In the genomic region with DNA sequence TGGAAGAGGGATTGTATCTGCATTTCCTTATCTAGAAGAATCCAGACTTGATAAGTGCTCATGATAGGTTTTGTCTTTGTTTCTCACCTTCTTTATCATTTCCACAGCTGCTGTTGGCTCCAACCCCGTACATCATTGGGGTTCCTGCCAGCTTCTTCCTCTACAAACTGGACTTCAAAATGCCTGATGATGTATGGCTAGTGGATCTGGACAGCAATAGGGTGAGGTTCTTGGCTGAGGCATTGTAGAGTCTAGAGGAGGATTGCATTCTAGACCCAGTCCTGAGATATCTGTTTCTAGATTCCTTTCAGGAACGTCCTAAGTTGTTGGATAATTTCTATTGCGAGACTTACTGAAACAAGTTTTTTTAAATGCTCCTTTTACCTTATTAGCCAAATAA, we compare ENCODE assay signal across 27 cellular contexts. TPM values are rescaled to one million over a fixed set of nuclear protein-coding genes. Genes with fewer than 3 reads are reported as not detected.
DNase-seq lines count a peak whose midpoint lies in the region; ATAC-seq, FAIRE-seq and TF ChIP-seq lines count a peak whose summit lies in the region.
"Had no signal": no experiment of that assay in that cellular context is flagged by ENCODE, and none has a peak within 500 bp of the region (broad histone marks: within the 10 kb centered on the region; RNA-seq: fewer than 3 reads in every experiment).

No MANE protein-coding gene starts in this region.

- peaks cover 4% of the 10 kb centered on the region; the same call in 1 of the 2 replicates for H4K20me1 ChIP-seq in K562 (replicated peaks; ENCODE audit: control insufficient read depth, insufficient read depth, low read length)

- TF ChIP-seq RAD21 in K562 (CRISPR knock-in tag; conservative IDR thresholded peaks at IDR 0.05 in 1 of 2, IDR thresholded peaks at IDR 0.05 in 1 of 2), result no peak

- TF ChIP-seq POLR2A in K562 (conservative IDR thresholded peaks at IDR 0.05), result no peak

- 57% methylated on average over 3 of the region's 3 CpGs for WGBS in K562 (ENCODE audit: insufficient coverage, low coverage, missing lambda C conversion rate)

- intact Hi-C loops in CD8-positive, alpha-beta T cell (cut with DNase I, micrococcal nuclease), result loop anchor here in 1 of 2 experiments (10.0 kb wide), 1 partner anchor 297 kb away; a partner anchor contains a TSS
- intact Hi-C loops in K562 (cut with micrococcal nuclease), result no loop called here

- H2AFZ ChIP-seq in ACC112 (ENCODE audit: low read length, unreplicated experiment) (no peak overlapping the region), K562 (ENCODE audit: low read depth, low read length) (no peak overlapping the region)

- no TSS peak for BruUV-seq in K562 (replicated peaks; lab: Mats Ljungman, UMichigan)

- H3K9me1 ChIP-seq in K562 (ENCODE audit: control insufficient read depth, insufficient read depth, low read length), result peaks cover 4% of the 10 kb centered on the region

- H3K27ac Mint-ChIP-seq in CD8-positive, alpha-beta T cell, result peak overlapping the region; percentile 35
- H3K27ac Mint-ChIP-seq: B cell had no signal

- no peak overlapping the region for H3K4me2 ChIP-seq in K562 (ENCODE audit: insufficient read depth, low read length)
- H3K4me2 ChIP-seq: KMS-11 had no signal

- H3K79me2 ChIP-seq in ACC112 (ENCODE audit: control insufficient read depth, insufficient read depth, low read length, unreplicated experiment), result peaks cover 11% of the 10 kb centered on the region
- peaks cover 27% of the 10 kb centered on the region for H3K79me2 ChIP-seq in K562 (ENCODE audit: control insufficient read depth, insufficient read depth, low read length)

- H3K4me1 ChIP-seq in ACC112 (ENCODE audit: control insufficient read depth, insufficient read depth, low read length, unreplicated experiment) (peaks cover 12% of the 10 kb centered on the region), K562 (replicated peaks in 1 of 2; ENCODE audit: control insufficient read depth in 2 of 2, insufficient read depth in 2 of 2, low read length in 2 of 2) (peaks cover 11 to 22% of the 10 kb centered on the region in 2 experiments)
- peaks cover under 1% of the 10 kb centered on the region for H3K4me1 ChIP-seq in CD8-positive, alpha-beta T cell (ENCODE audit: insufficient read depth, low read length)
- H3K4me1 ChIP-seq: Peyer's patch had no signal

- POLR2A ChIA-PET in CD8-positive, alpha-beta T cell (lab: Charles Lee), result no interaction called here
- POLR2A ChIA-PET in K562 (lab: Yijun Ruan, JAX), result interaction anchor here (0.9 kb wide), 2 partner anchors 13 to 59 kb away, joined by 3 read pairs; no protein-coding TSS in a partner anchor

- H3K4me3 Mint-ChIP-seq in CD8-positive, alpha-beta T cell, result no peak overlapping the region
- H3K4me3 Mint-ChIP-seq: B cell had no signal

- H3K4me1 Mint-ChIP-seq in CD8-positive, alpha-beta T cell (ENCODE audit: low read depth), result peaks cover 10% of the 10 kb centered on the region

- no peak for FAIRE-seq in K562 (lab: Jason Lieb, UNC)
- FAIRE-seq: GM12891 had no signal

- ATAC-seq in CD8-positive, alpha-beta T cell, result no peak
- ATAC-seq in K562, result 0 out of 3 replicates have a peak, but pooled peaks have one; percentile 12
- ATAC-seq: HCT116 had no signal

- H3K4me3 ChIP-seq in ACC112 (ENCODE audit: low read depth, low read length), result no peak overlapping the region
- H3K4me3 ChIP-seq in CD8-positive, alpha-beta T cell (ENCODE audit: low read depth, low read length), result no peak overlapping the region
- no peak overlapping the region for H3K4me3 ChIP-seq in K562
- no peak overlapping the region for H3K4me3 ChIP-seq in fibroblast of villous mesenchyme (ENCODE audit: low read depth, low read length)
- H3K4me3 ChIP-seq: Peyer's patch, SK-N-MC had no signal

- H3K27ac ChIP-seq in ACC112 (ENCODE audit: low read depth, low read length), result 0 out of 2 replicates have a peak overlapping the region, but pooled peaks have one; percentile 0
- no peak overlapping the region for H3K27ac ChIP-seq in CD8-positive, alpha-beta T cell (ENCODE audit: low read depth, low read length)
- peak overlapping the region; percentile 15; the same call in 2 of the 3 replicates for H3K27ac ChIP-seq in K562 (ENCODE audit: extremely low read depth, low read depth, low read length)
- H3K27ac ChIP-seq: C4-2B, KMS-11, Peyer's patch, SK-N-MC had no signal

- H3K9ac ChIP-seq in K562 (ENCODE audit: insufficient read depth in 1 of 2, low read depth in 2 of 2, low read length in 2 of 2), result no peak overlapping the region
- H3K9ac ChIP-seq: KMS-11 had no signal

- H3K27me3 Mint-ChIP-seq in CD8-positive, alpha-beta T cell (ENCODE audit: low read depth), result no peaks in the 10 kb centered on the region
- H3K27me3 Mint-ChIP-seq: B cell; CD8-positive, alpha-beta memory T cell had no signal

- TF ChIP-seq CTCF in CD8-positive, alpha-beta T cell (IDR thresholded peaks at IDR 0.05), result no peak
- no peak for TF ChIP-seq CTCF in K562 (IDR thresholded peaks at IDR 0.05 in 2 of 3, conservative IDR thresholded peaks at IDR 0.05 in 1 of 3; ENCODE audit: insufficient read depth in 2 of 3, low read depth in 1 of 3, low read length in 3 of 3)
- no peak for TF ChIP-seq CTCF in fibroblast of villous mesenchyme (IDR thresholded peaks at IDR 0.05; ENCODE audit: insufficient read depth, low read depth, low read length)

- no peaks in the 10 kb centered on the region for H3K9me3 ChIP-seq in CD8-positive, alpha-beta T cell (ENCODE audit: low read length)
- no peaks in the 10 kb centered on the region for H3K9me3 ChIP-seq in K562 (replicated peaks; ENCODE audit: control insufficient read depth, insufficient read depth, low read depth, low read length)
- H3K9me3 ChIP-seq: Peyer's patch had no signal

- in situ Hi-C loops in K562 (cut with MboI), result no loop called here

- CTCF ChIA-PET in CD8-positive, alpha-beta T cell (lab: Charles Lee), result no interaction called here
- CTCF ChIA-PET in K562 (lab: Yijun Ruan, JAX; ENCODE audit: low intra/inter-chr PET ratio), result no interaction called here

- H3K27me3 ChIP-seq in ACC112 (ENCODE audit: insufficient read depth, low read length), result no peaks in the 10 kb centered on the region
- H3K27me3 ChIP-seq in CD8-positive, alpha-beta T cell (ENCODE audit: insufficient read depth, low read length), result no peaks in the 10 kb centered on the region
- no peaks in the 10 kb centered on the region for H3K27me3 ChIP-seq in K562 (ENCODE audit: control insufficient read depth in 2 of 2, insufficient read depth in 2 of 2, low read length in 2 of 2)
- H3K27me3 ChIP-seq: Peyer's patch had no signal

- H3K36me3 ChIP-seq in ACC112 (ENCODE audit: insufficient read depth, low read length) (peaks cover 27% of the 10 kb centered on the region), K562 (ENCODE audit: control insufficient read depth, insufficient read depth, low read length) (peaks cover 91% of the 10 kb centered on the region)
- peaks cover 64% of the 10 kb centered on the region for H3K36me3 ChIP-seq in CD8-positive, alpha-beta T cell (ENCODE audit: insufficient read depth, low read length)

- peaks cover 85% of the 10 kb centered on the region for H3K36me3 Mint-ChIP-seq in CD8-positive, alpha-beta T cell

- no peaks in the 10 kb centered on the region for H3K9me3 Mint-ChIP-seq in CD8-positive, alpha-beta T cell
- H3K9me3 Mint-ChIP-seq: CD8-positive, alpha-beta memory T cell had no signal

- no peak for DNase-seq in CD8-positive, alpha-beta T cell
- DNase-seq in K562 (ENCODE audit: extremely low read depth in 1 of 4, low spot score in 3 of 4) (no peak), fibroblast of villous mesenchyme (ENCODE audit: low read depth) (peak; percentile 13), midbrain (lab: John Stamatoyannopoulos, UW) (no peak), glomerular visceral epithelial cell (ENCODE audit: extremely low spot score) (no peak), NCI-H526 (lab: John Stamatoyannopoulos, UW) (no peak)
- DNase-seq: Calu3; CD8-positive, alpha-beta memory T cell; DMS79 treated with DMSO at 0.1 percent for 48 hours; GF-D8; IMR-90; MM.1S; NCI-H1048; NCI-H1417; NCI-H1694; NCI-H2081; NCI-H2227 treated with DMSO at 0.1 percent for 48 hours; NCI-H69; Peyer's patch; SIG-M5 had no signal

- TF ChIP-seq EP300 in K562 (IDR thresholded peaks at IDR 0.05; ENCODE audit: low read length), result no peak

RNA-seq across cellular contexts. Expression of a gene that starts 8.1 kb away (rescaled TPM):
- total RNA-seq in CD8-positive, alpha-beta T cell, result 100 to 1,000 TPM; 191 to 196 TPM
- 267 and 427 TPM in 2 replicates for total RNA-seq in K562 (2011; cell fraction: chromatin; rRNA removed; ENCODE audit: low replicate concordance)
- total RNA-seq in K562 (2011; cell fraction: nucleolus; rRNA removed), result 135 and 141 TPM in 2 replicates
- total RNA-seq in K562 (2011; cell fraction: nucleoplasm; rRNA removed), result 157 and 178 TPM in 2 replicates
- total RNA-seq in K562 (2014; rRNA removed), result 33.6 and 34.4 TPM in 2 replicates
- total RNA-seq in K562 (2014; rRNA removed; fragmentation: Illumina TruSeq; extraction: Trizol), result 22.2 and 22.6 TPM in 2 replicates
- 28.7 and 34.3 TPM in 2 replicates for total RNA-seq in K562 (2015; rRNA removed; fragmentation: Illumina TruSeq; extraction: Trizol)
- total RNA-seq in K562 (2021), result 53.6 and 57.6 TPM in 2 replicates
- polyA plus RNA-seq in K562 (2011; rRNA removed), result 37.0 and 54.1 TPM in 2 replicates
- polyA plus RNA-seq in K562 (2011; cell fraction: cytosol; rRNA removed), result 37.6 and 44.5 TPM in 2 replicates
- 196 and 230 TPM in 2 replicates for polyA plus RNA-seq in K562 (2011; cell fraction: nucleus; rRNA removed)
- polyA plus RNA-seq in K562 (2012), result 39.6 and 44.4 TPM in 2 replicates
- polyA plus RNA-seq in K562 (2014; fragmentation: Illumina TruSeq; extraction: Trizol), result 41.6 and 41.9 TPM in 2 replicates
- polyA plus RNA-seq in K562 (2014; fragmentation: Nextera tagmentation; extraction: Ambion mirVana), result 1 to 10 TPM in 1 of 2 experiments, under 1 TPM in 1; 0.68 to 3.2 TPM
- 43.4 and 47.6 TPM in 2 replicates for polyA plus RNA-seq in K562 (2014; rRNA removed)
- polyA minus RNA-seq in K562 (2011; rRNA and poly(A)+ RNA removed), result 47.0 and 48.6 TPM in 2 replicates
- 37.4 and 47.8 TPM in 2 replicates for polyA minus RNA-seq in K562 (2011; cell fraction: cytosol; rRNA and poly(A)+ RNA removed)
- 52.0 and 80.3 TPM in 2 replicates for polyA minus RNA-seq in K562 (2011; cell fraction: nucleus; rRNA and poly(A)+ RNA removed)
- 20.3 and 27.2 TPM in 2 replicates for total RNA-seq in fibroblast of villous mesenchyme

RNA-seq across cellular contexts. Expression of a gene that starts 20.3 kb away (rescaled TPM):
- total RNA-seq in CD8-positive, alpha-beta T cell, result 1 to 10 TPM; 1.3 to 1.5 TPM
- total RNA-seq in K562 (2011; cell fraction: chromatin; rRNA removed; ENCODE audit: low replicate concordance), result 39.2 and 75.3 TPM in 2 replicates
- total RNA-seq in K562 (2011; cell fraction: nucleolus; rRNA removed), result 43.6 and 51.5 TPM in 2 replicates
- total RNA-seq in K562 (2011; cell fraction: nucleoplasm; rRNA removed), result 31.0 and 35.2 TPM in 2 replicates
- total RNA-seq in K562 (2014; rRNA removed) (11.9 and 16.0 TPM in 2 replicates), K562 (2014; rRNA removed; fragmentation: Illumina TruSeq; extraction: Trizol) (6.6 and 8.2 TPM in 2 replicates), K562 (2015; rRNA removed; fragmentation: Illumina TruSeq; extraction: Trizol) (7.8 and 11.1 TPM in 2 replicates), K562 (2021) (15.9 and 16.5 TPM in 2 replicates), fibroblast of villous mesenchyme (16.8 and 39.3 TPM in 2 replicates)
- polyA plus RNA-seq in K562 (2011; rRNA removed) (26.0 and 31.9 TPM in 2 replicates), K562 (2014; fragmentation: Illumina TruSeq; extraction: Trizol) (12.0 and 15.2 TPM in 2 replicates), K562 (2014; fragmentation: Nextera tagmentation; extraction: Ambion mirVana) (10 to 100 TPM in 1 of 2 experiments, 1 to 10 TPM in 1; 9.8 to 10.4 TPM), K562 (2014; rRNA removed) (17.5 and 18.4 TPM in 2 replicates)
- 38.5 and 38.7 TPM in 2 replicates for polyA plus RNA-seq in K562 (2011; cell fraction: cytosol; rRNA removed)
- 66.1 and 82.8 TPM in 2 replicates for polyA plus RNA-seq in K562 (2011; cell fraction: nucleus; rRNA removed)
- 16.1 and 20.9 TPM in 2 replicates for polyA plus RNA-seq in K562 (2012)
- 15.1 and 19.2 TPM in 2 replicates for polyA minus RNA-seq in K562 (2011; rRNA and poly(A)+ RNA removed)
- 9.9 and 20.8 TPM in 2 replicates for polyA minus RNA-seq in K562 (2011; cell fraction: cytosol; rRNA and poly(A)+ RNA removed)
- 12.8 and 23.2 TPM in 2 replicates for polyA minus RNA-seq in K562 (2011; cell fraction: nucleus; rRNA and poly(A)+ RNA removed)

RNA-seq across cellular contexts. Expression of a gene that starts 29.4 kb away (rescaled TPM):
- 10 to 100 TPM; 18.3 to 22.6 TPM for total RNA-seq in CD8-positive, alpha-beta T cell
- 46.3 and 108 TPM in 2 replicates for total RNA-seq in K562 (2011; cell fraction: chromatin; rRNA removed; ENCODE audit: low replicate concordance)
- 76.0 and 80.0 TPM in 2 replicates for total RNA-seq in K562 (2011; cell fraction: nucleolus; rRNA removed)
- 60.6 and 60.9 TPM in 2 replicates for total RNA-seq in K562 (2011; cell fraction: nucleoplasm; rRNA removed)
- 14.3 and 16.2 TPM in 2 replicates for total RNA-seq in K562 (2014; rRNA removed)
- 7.1 and 8.6 TPM in 2 replicates for total RNA-seq in K562 (2014; rRNA removed; fragmentation: Illumina TruSeq; extraction: Trizol)
- 11.6 and 12.1 TPM in 2 replicates for total RNA-seq in K562 (2015; rRNA removed; fragmentation: Illumina TruSeq; extraction: Trizol)
- 17.8 and 20.0 TPM in 2 replicates for total RNA-seq in K562 (2021)
- polyA plus RNA-seq in K562 (2011; rRNA removed), result 7.0 and 10.4 TPM in 2 replicates
- polyA plus RNA-seq in K562 (2011; cell fraction: cytosol; rRNA removed), result 8.2 and 13.6 TPM in 2 replicates
- polyA plus RNA-seq in K562 (2011; cell fraction: nucleus; rRNA removed), result 27.8 and 55.7 TPM in 2 replicates
- polyA plus RNA-seq in K562 (2012), result 13.9 and 20.7 TPM in 2 replicates
- polyA plus RNA-seq in K562 (2014; fragmentation: Illumina TruSeq; extraction: Trizol), result 14.0 and 19.1 TPM in 2 replicates
- 1 to 10 TPM; 1.9 to 2.2 TPM for polyA plus RNA-seq in K562 (2014; fragmentation: Nextera tagmentation; extraction: Ambion mirVana)
- polyA plus RNA-seq in K562 (2014; rRNA removed), result 12.4 and 14.4 TPM in 2 replicates
- polyA minus RNA-seq in K562 (2011; rRNA and poly(A)+ RNA removed), result 10.9 and 11.2 TPM in 2 replicates
- polyA minus RNA-seq in K562 (2011; cell fraction: cytosol; rRNA and poly(A)+ RNA removed), result 9.5 and 12.3 TPM in 2 replicates
- 25.4 and 26.9 TPM in 2 replicates for polyA minus RNA-seq in K562 (2011; cell fraction: nucleus; rRNA and poly(A)+ RNA removed)
- 35.4 and 39.0 TPM in 2 replicates for total RNA-seq in fibroblast of villous mesenchyme
